In genomic region chr14:21149641-21150367, GRCh38 we compare ENCODE assay signal across 7 cellular contexts. TPM values are rescaled to one million over a fixed set of nuclear protein-coding genes. Genes with fewer than 3 reads are reported as not detected.
"Had no signal": no experiment of that assay in that cellular context is flagged by ENCODE, and none has a peak within 500 bp of the region (broad histone marks: within the 10 kb centered on the region; RNA-seq: fewer than 3 reads in every experiment).

No MANE protein-coding gene starts in this region.

- DNase-seq: GM23248, H9, HCEC 1CT, KBM-7 had no signal

- H3K4me1 Mint-ChIP-seq: H9 had no signal

- H2AFZ ChIP-seq: GM23248 had no signal

- H3K4me3 ChIP-seq: GM23248 had no signal

- H3K36me3 Mint-ChIP-seq: IgD-negative memory B cell had no signal

- H3K27ac Mint-ChIP-seq: H9, IgD-negative memory B cell had no signal

- H3K4me3 Mint-ChIP-seq: H9, IgD-negative memory B cell had no signal

- H3K27ac ChIP-seq: GM23248 had no signal

RNA-seq across cellular contexts. Expression of gene OR5AU1, which starts 6.1 kb away (rescaled TPM):
- total RNA-seq: GM23248, H1, H9, HT-29 had no signal
- polyA plus RNA-seq: GM23248, H1, IgD-negative memory B cell had no signal

RNA-seq across cellular contexts. Expression of gene TMEM253, which starts 48.9 kb away (rescaled TPM):
- polyA plus RNA-seq: GM23248, IgD-negative memory B cell had no signal
